ENCODE assay signal across 1 cellular context in genomic region chr7:6276911-6277408, GRCh38.
TF ChIP-seq lines count a peak whose summit lies in the region.

No MANE protein-coding gene starts in this region.

TF ChIP-seq in K562, 482 proteins besides CTCF, POLR2A, EP300 and RAD21:
- TF ChIP-seq MEF2A (IDR thresholded peaks at IDR 0.05; ENCODE audit: control insufficient read depth, low read depth, low read length) = no peak
- no peak for TF ChIP-seq NCOA2 (IDR thresholded peaks at IDR 0.05; ENCODE audit: partially characterized antibody in 2 of 2)
- no peak for TF ChIP-seq HBP1 (CRISPR knock-in tag; IDR thresholded peaks at IDR 0.05)
